28 cellular contexts compared by ENCODE assay signal in the genomic region with DNA sequence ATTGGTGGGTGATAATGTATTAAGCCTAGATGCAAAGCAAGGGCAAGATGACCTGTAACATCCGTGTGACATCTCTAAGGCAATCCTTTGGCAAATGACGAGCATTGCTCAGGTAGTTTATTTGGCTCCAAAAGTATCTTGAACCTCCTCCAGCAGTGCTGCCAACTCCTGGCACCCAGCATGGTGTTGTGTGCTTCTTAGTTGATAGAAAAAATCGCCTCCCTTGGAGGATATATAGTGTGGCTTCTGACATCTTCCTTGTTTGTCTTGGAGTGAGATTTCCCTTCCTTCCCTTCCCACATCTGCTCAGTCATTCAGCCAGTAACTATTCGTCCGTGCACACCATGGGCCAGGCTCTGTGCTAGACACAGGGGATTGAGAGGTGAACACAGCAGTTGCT.
DNase-seq lines count a peak whose midpoint lies in the region; ATAC-seq, FAIRE-seq and TF ChIP-seq lines count a peak whose summit lies in the region.
"Had no signal": no experiment of that assay in that cellular context is flagged by ENCODE, and none has a peak within 500 bp of the region (broad histone marks: within the 10 kb centered on the region; RNA-seq: fewer than 3 reads in every experiment).

No MANE protein-coding gene starts in this region.

- H3K36me3 ChIP-seq in KOPT-K1 (ENCODE audit: insufficient read depth, low read length) (no peaks in the 10 kb centered on the region), kidney (ENCODE audit: control insufficient read depth in 1 of 2, insufficient read depth in 2 of 2, low read length in 2 of 2) (no peaks in the 10 kb centered on the region)
- H3K36me3 ChIP-seq: neural progenitor cell, SJCRH30, upper lobe of right lung had no signal

- CTCF ChIA-PET in activated CD8-positive, alpha-beta T cell treated with anti-CD3 and anti-CD28 coated beads for 36 hours (lab: Charles Lee): interaction anchor here (1.8 kb wide), 1 partner anchor 77 kb away, joined by 7 read pairs; no protein-coding TSS in a partner anchor

- no peak overlapping the region for H3K9ac ChIP-seq in kidney (ENCODE audit: low read length in 2 of 2)
- H3K9ac ChIP-seq: neural progenitor cell, parathyroid adenoma had no signal

- H3K4me3 Mint-ChIP-seq in activated T-cell treated with anti-CD3 and anti-CD28 coated beads, Interleukin-2, amount 50 U/mL, for 24 hours: no peak overlapping the region
- no peak overlapping the region for H3K4me3 Mint-ChIP-seq in activated CD8-positive, alpha-beta T cell treated with anti-CD3 and anti-CD28 coated beads for 36 hours
- H3K4me3 Mint-ChIP-seq: neural progenitor cell had no signal

- no peak overlapping the region for H3K4me3 ChIP-seq in kidney (ENCODE audit: low read length in 2 of 2)
- H3K4me3 ChIP-seq: body of pancreas, dorsolateral prefrontal cortex, neural progenitor cell, SJCRH30, upper lobe of right lung had no signal

- H3K27ac Mint-ChIP-seq in activated T-cell treated with anti-CD3 and anti-CD28 coated beads, Interleukin-2, amount 50 U/mL, for 24 hours: no peak overlapping the region
- H3K27ac Mint-ChIP-seq in activated CD8-positive, alpha-beta T cell treated with anti-CD3 and anti-CD28 coated beads for 36 hours: peak overlapping the region; percentile 54
- H3K27ac Mint-ChIP-seq: neural progenitor cell had no signal

- peaks cover 76% of the 10 kb centered on the region for H3K4me1 Mint-ChIP-seq in activated T-cell treated with anti-CD3 and anti-CD28 coated beads, Interleukin-2, amount 50 U/mL, for 24 hours (ENCODE audit: low read depth)
- peaks cover 76% of the 10 kb centered on the region for H3K4me1 Mint-ChIP-seq in activated CD8-positive, alpha-beta T cell treated with anti-CD3 and anti-CD28 coated beads for 36 hours (ENCODE audit: low read depth)

- FAIRE-seq in urothelium cell line (lab: Jason Lieb, UNC): no peak
- FAIRE-seq in kidney (lab: Jason Lieb, UNC): no peak
- FAIRE-seq: endothelial cell of umbilical vein, G401.6, H54, RCC 7860, TTC549 had no signal

- peak; percentile 31 for DNase-seq in activated T-cell treated with anti-CD3 and anti-CD28 coated beads, Interleukin-2, amount 50 U/mL, for 24 hours
- no peak for DNase-seq in activated T-cell treated with anti-CD3 and anti-CD28 coated beads for 4 hours
- no peak for DNase-seq in activated CD8-positive, alpha-beta T cell treated with anti-CD3 and anti-CD28 coated beads for 36 hours
- DNase-seq in mesenteric fat pad (ENCODE audit: low spot score): peak; percentile 26
- DNase-seq in urothelium cell line (ENCODE audit: low spot score): no peak
- no peak for DNase-seq in NCI-H2107 treated with DMSO at 0.1 percent for 48 hours (lab: John Stamatoyannopoulos, UW; ENCODE audit: unreplicated experiment)
- no peak for DNase-seq in kidney
- DNase-seq: ACHN; activated CD4-positive, CD25-positive, alpha-beta regulatory T cell treated with anti-CD3 and anti-CD28 coated beads, Interleukin-2, amount 50 U/mL, for 72 hours; body of pancreas; cerebellar nuclear complex; DMS53; dorsolateral prefrontal cortex; NCI-H1092; NCI-H1694 treated with DMSO at 0.1 percent for 48 hours; NCI-H524; right cardiac atrium; SJCRH30; stimulated activated CD4-positive, alpha-beta T cell treated with anti-CD3 and anti-CD28 coated beads, Interleukin-2, amount 100 ng/mL, for 48 hours; upper lobe of right lung had no signal

- peaks cover 0 to under 1% of the 10 kb centered on the region in 2 donors for H3K4me1 ChIP-seq in kidney (ENCODE audit: control insufficient read depth in 1 of 2, insufficient read depth in 1 of 2, low read depth in 1 of 2, low read length in 2 of 2)
- H3K4me1 ChIP-seq: body of pancreas, neural progenitor cell, parathyroid adenoma had no signal

- peaks cover 9% of the 10 kb centered on the region for H3K36me3 Mint-ChIP-seq in activated T-cell treated with anti-CD3 and anti-CD28 coated beads, Interleukin-2, amount 50 U/mL, for 24 hours (ENCODE audit: low read depth)
- H3K36me3 Mint-ChIP-seq in activated CD8-positive, alpha-beta T cell treated with anti-CD3 and anti-CD28 coated beads for 36 hours (ENCODE audit: low read depth): peaks cover 20% of the 10 kb centered on the region
- H3K36me3 Mint-ChIP-seq: neural progenitor cell had no signal

- H3K9me3 ChIP-seq in KOPT-K1 (ENCODE audit: insufficient read depth, low read length, poor library complexity, severe bottlenecking): peaks cover 6% of the 10 kb centered on the region
- no peaks in the 10 kb centered on the region for H3K9me3 ChIP-seq in kidney (ENCODE audit: control insufficient read depth in 1 of 2, low read length in 2 of 2)
- H3K9me3 ChIP-seq: body of pancreas, SJCRH30, upper lobe of right lung had no signal

- H3K27ac ChIP-seq in KOPT-K1 (ENCODE audit: low read depth, low read length, poor library complexity, severe bottlenecking): peak overlapping the region; percentile 40
- H3K27ac ChIP-seq in kidney (ENCODE audit: low read depth in 2 of 2, low read length in 2 of 2): no peak overlapping the region
- H3K27ac ChIP-seq: body of pancreas, dorsolateral prefrontal cortex, neural progenitor cell, parathyroid adenoma, SJCRH30, upper lobe of right lung had no signal

- no peaks in the 10 kb centered on the region for H3K27me3 Mint-ChIP-seq in activated T-cell treated with anti-CD3 and anti-CD28 coated beads, Interleukin-2, amount 50 U/mL, for 24 hours
- no peaks in the 10 kb centered on the region for H3K27me3 Mint-ChIP-seq in activated CD8-positive, alpha-beta T cell treated with anti-CD3 and anti-CD28 coated beads for 36 hours

- H3K9me3 Mint-ChIP-seq in activated T-cell treated with anti-CD3 and anti-CD28 coated beads, Interleukin-2, amount 50 U/mL, for 24 hours: peaks cover 7% of the 10 kb centered on the region
- H3K9me3 Mint-ChIP-seq in activated CD8-positive, alpha-beta T cell treated with anti-CD3 and anti-CD28 coated beads for 36 hours: peaks cover 20% of the 10 kb centered on the region

- ATAC-seq in activated CD8-positive, alpha-beta T cell treated with anti-CD3 and anti-CD28 coated beads for 36 hours: no peak
- ATAC-seq: body of pancreas, right cardiac atrium, upper lobe of right lung had no signal

- no peak for TF ChIP-seq CTCF in activated CD8-positive, alpha-beta T cell treated with anti-CD3 and anti-CD28 coated beads for 36 hours (IDR thresholded peaks at IDR 0.05)
- no peak for TF ChIP-seq CTCF in kidney (IDR thresholded peaks at IDR 0.05; ENCODE audit: borderline replicate concordance, extremely low read depth, insufficient read depth)

- POLR2A ChIA-PET in activated CD8-positive, alpha-beta T cell treated with anti-CD3 and anti-CD28 coated beads for 36 hours (lab: Charles Lee): interaction anchor here (0.6 to 0.9 kb wide), 3 partner anchors 73 to 349 kb away, joined by 3 to 4 read pairs (median 3); no protein-coding TSS in a partner anchor

- intact Hi-C loops in activated CD8-positive, alpha-beta T cell treated with anti-CD3 and anti-CD28 coated beads for 36 hours (cut with micrococcal nuclease): no loop called here
- intact Hi-C loops in kidney (cut with DNase I): no loop called here

Comparison
In these comparisons a context has a peak if more than half of its experiments do, and no peak if none do; other contexts are left out.
1. DNase-seq: peak in activated T-cell treated with anti-CD3 and anti-CD28 coated beads, Interleukin-2, amount 50 U/mL, for 24 hours (single experiment) and mesenteric fat pad (single experiment); none in activated T-cell treated with anti-CD3 and anti-CD28 coated beads for 4 hours (single experiment), activated CD8-positive, alpha-beta T cell treated with anti-CD3 and anti-CD28 coated beads for 36 hours (single experiment), urothelium cell line (single experiment), NCI-H2107 treated with DMSO at 0.1 percent for 48 hours (single experiment) and kidney (single experiment).